12 cellular contexts compared by ENCODE assay signal in genomic region chr2:32825291-32825712, GRCh38.
DNase-seq lines count a peak whose midpoint lies in the region; ATAC-seq and TF ChIP-seq lines count a peak whose summit lies in the region.
"Had no signal": no experiment of that assay in that cellular context is flagged by ENCODE, and none has a peak within 500 bp of the region (broad histone marks: within the 10 kb centered on the region; RNA-seq: fewer than 3 reads in every experiment).

No MANE protein-coding gene starts in this region.

- no peaks in the 10 kb centered on the region for H3F3A ChIP-seq in GM23248 (ENCODE audit: insufficient read depth)

- H3K4me1 ChIP-seq in GM23248 (ENCODE audit: insufficient read depth) (no peaks in the 10 kb centered on the region), RWPE2 (ENCODE audit: insufficient read depth, poor library complexity, severe bottlenecking) (peaks cover 5% of the 10 kb centered on the region)

- no peaks in the 10 kb centered on the region for H3K27me3 Mint-ChIP-seq in osteocyte (ENCODE audit: unreplicated experiment)
- H3K27me3 Mint-ChIP-seq: dendritic cell treated with granulocyte-macrophage colony-stimulating factor and Interleukin-4, amounts not matched to agents 40 ng/mL and 50 ng/mL, for 4 days; memory B cell had no signal

- ATAC-seq in RWPE2 (ENCODE audit: low read depth) (peak; percentile 31; the same call in 2 of the 3 replicates), HG03135 (IDR thresholded peaks at IDR 0.05; ENCODE audit: unreplicated experiment) (no peak)
- ATAC-seq in activated CD4-positive, CD25-positive, alpha-beta regulatory T cell treated with anti-CD3 and anti-CD28 coated beads, Interleukin-2, amount 50 U/mL, for 24 hours: no peak

- peak overlapping the region; percentile 6 for H3K27ac Mint-ChIP-seq in osteocyte (ENCODE audit: unreplicated experiment)
- H3K27ac Mint-ChIP-seq: dendritic cell treated with granulocyte-macrophage colony-stimulating factor and Interleukin-4, amounts not matched to agents 40 ng/mL and 50 ng/mL, for 4 days; memory B cell had no signal

- in situ Hi-C loops in GM23248 (cut with MboI): no loop called here

- peaks cover 20% of the 10 kb centered on the region for H3K4me1 Mint-ChIP-seq in osteocyte (ENCODE audit: unreplicated experiment)

- no peak for TF ChIP-seq CTCF in RWPE2 (IDR thresholded peaks at IDR 0.05; ENCODE audit: poor library complexity, severe bottlenecking)
- no peak for TF ChIP-seq CTCF in foreskin fibroblast (IDR thresholded peaks at IDR 0.05; ENCODE audit: low read depth, low read length)
- no peak for TF ChIP-seq CTCF in osteocyte (IDR thresholded peaks at IDR 0.05)

- H3K9me3 Mint-ChIP-seq in osteocyte (ENCODE audit: unreplicated experiment): no peaks in the 10 kb centered on the region

- H2AFZ ChIP-seq in GM23248: no peak overlapping the region

- H3K4me3 Mint-ChIP-seq in osteocyte (ENCODE audit: unreplicated experiment): no peak overlapping the region
- H3K4me3 Mint-ChIP-seq: dendritic cell treated with granulocyte-macrophage colony-stimulating factor and Interleukin-4, amounts not matched to agents 40 ng/mL and 50 ng/mL, for 4 days; memory B cell had no signal

- no peak overlapping the region for H3K9ac ChIP-seq in GM23248
- H3K9ac ChIP-seq: KMS-11 had no signal

- DNase-seq in GM23248 (peak; percentile 19), RWPE2 (ENCODE audit: low spot score) (no peak), foreskin fibroblast (peak; percentile 23 to 72), osteocyte (ENCODE audit: extremely low spot score, unreplicated experiment) (no peak)
- no peak for DNase-seq in activated naive CD4-positive, alpha-beta T cell treated with anti-CD3 and anti-CD28 coated beads, Interleukin-2, amount 50 U/mL, for 16 hours
- no peak for DNase-seq in stimulated activated CD8-positive, alpha-beta memory T cell treated with anti-CD3 and anti-CD28 coated beads, Interleukin-4, amount 100 ng/mL, for 48 hours
- DNase-seq: trophoblast cell had no signal

- H3K4me3 ChIP-seq in GM23248: no peak overlapping the region
- H3K4me3 ChIP-seq in RWPE2 (ENCODE audit: severe bottlenecking): no peak overlapping the region
- no peak overlapping the region for H3K4me3 ChIP-seq in foreskin fibroblast (ENCODE audit: low read depth in 1 of 2, low read length in 2 of 2)

- H3K27me3 ChIP-seq in GM23248 (replicated peaks; ENCODE audit: insufficient read depth) (no peaks in the 10 kb centered on the region), RWPE2 (ENCODE audit: insufficient read depth, poor library complexity, severe bottlenecking) (no peaks in the 10 kb centered on the region)

- 39% methylated on average over 6 of the region's 6 CpGs for WGBS in GM23248 (ENCODE audit: low coverage in 1 of 2, low lambda C conversion rate in 2 of 2, missing lambda C conversion rate in 2 of 2), 2 experiments

- H3K9me3 ChIP-seq in GM23248 (ENCODE audit: low read depth): no peaks in the 10 kb centered on the region
- H3K9me3 ChIP-seq in RWPE2 (ENCODE audit: severe bottlenecking): no peaks in the 10 kb centered on the region

- no peaks in the 10 kb centered on the region for H3K9me2 ChIP-seq in GM23248 (ENCODE audit: insufficient read depth)

- no peak overlapping the region for H3K27ac ChIP-seq in GM23248
- H3K27ac ChIP-seq in RWPE2 (ENCODE audit: poor library complexity, severe bottlenecking): no peak overlapping the region
- H3K27ac ChIP-seq: KMS-11 had no signal

- peaks cover 2% of the 10 kb centered on the region for H3K36me3 Mint-ChIP-seq in osteocyte (ENCODE audit: unreplicated experiment)

- no peaks in the 10 kb centered on the region for H3K36me3 ChIP-seq in GM23248 (ENCODE audit: low read depth)
- H3K36me3 ChIP-seq in RWPE2 (ENCODE audit: low read depth): no peaks in the 10 kb centered on the region

- H4K20me1 ChIP-seq in GM23248 (ENCODE audit: insufficient read depth): no peaks in the 10 kb centered on the region

- H3K4me2 ChIP-seq in GM23248 (ENCODE audit: unreplicated experiment): no peak overlapping the region
- H3K4me2 ChIP-seq: KMS-11 had no signal

- no peaks in the 10 kb centered on the region for H3K79me2 ChIP-seq in GM23248 (ENCODE audit: insufficient read depth)

Comparison
In these comparisons a context has a peak if more than half of its experiments do, and no peak if none do; other contexts are left out.
1. DNase-seq: peak in GM23248 (single experiment) and foreskin fibroblast (2 of 2); none in RWPE2 (single experiment), osteocyte (single experiment), activated naive CD4-positive, alpha-beta T cell treated with anti-CD3 and anti-CD28 coated beads, Interleukin-2, amount 50 U/mL, for 16 hours (single experiment) and stimulated activated CD8-positive, alpha-beta memory T cell treated with anti-CD3 and anti-CD28 coated beads, Interleukin-4, amount 100 ng/mL, for 48 hours (single experiment).